ENCODE assay signal across 8 cellular contexts in the genomic region with DNA sequence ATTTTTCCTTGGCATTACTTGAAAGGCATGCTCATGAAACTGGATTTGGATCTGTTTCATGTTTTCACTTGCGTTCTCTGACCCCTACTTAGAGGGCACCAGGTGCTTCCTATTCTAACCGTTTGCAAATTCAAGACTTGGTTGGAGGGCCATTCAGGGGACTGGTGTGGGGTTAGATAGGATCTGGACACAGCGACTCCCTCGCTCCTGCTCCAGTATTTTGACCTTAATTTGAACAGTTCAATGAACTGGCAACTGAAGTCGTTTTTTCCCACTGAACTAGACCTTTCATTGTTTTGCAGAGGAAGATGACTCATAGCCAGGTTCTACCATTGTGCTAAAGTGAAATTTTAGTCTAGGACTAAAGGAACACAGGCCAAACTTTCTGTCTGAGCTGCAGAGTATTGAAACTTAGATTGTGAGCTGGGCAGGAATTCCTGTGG.
A peak's percentile ranks its signal among the peaks of the same experiment; 100 is the strongest.
DNase-seq lines count a peak whose midpoint lies in the region; TF ChIP-seq lines count a peak whose summit lies in the region.

No MANE protein-coding gene starts in this region.

- no peaks in the 10 kb centered on the region for H3K27me3 ChIP-seq in mesenchymal stem cell (ENCODE audit: control insufficient read depth in 1 of 2, insufficient read depth in 1 of 2, low read length in 2 of 2)

- peak overlapping the region; percentile 42 for H3K4me2 ChIP-seq in mesenchymal stem cell (ENCODE audit: low read length, poor library complexity, severe bottlenecking)

- H4K91ac ChIP-seq in mesenchymal stem cell (ENCODE audit: low read length): no peak overlapping the region

- peak overlapping the region; percentile 42 for H2AK5ac ChIP-seq in mesenchymal stem cell (ENCODE audit: low read length, severe bottlenecking)

- no peak overlapping the region for H3K4ac ChIP-seq in mesenchymal stem cell (ENCODE audit: low read depth in 1 of 2, low read length in 2 of 2)

- no peak overlapping the region for H3K4me3 ChIP-seq in astrocyte of the spinal cord (ENCODE audit: low read depth, low read length)
- peak overlapping the region in 1 of 2 experiments; percentile 27 for H3K4me3 ChIP-seq in mesenchymal stem cell (ENCODE audit: insufficient read depth in 1 of 2, low read depth in 1 of 2, low read length in 2 of 2)

- no peak overlapping the region for H2AFZ ChIP-seq in mesenchymal stem cell (ENCODE audit: low read depth, low read length)

- H3K9me3 ChIP-seq in mesenchymal stem cell (ENCODE audit: control insufficient read depth, low read length): no peaks in the 10 kb centered on the region

- 66% methylated on average over 5 of the region's 5 CpGs for WGBS in mesenchymal stem cell

- H2BK12ac ChIP-seq in mesenchymal stem cell (ENCODE audit: low read length in 2 of 2): no peak overlapping the region

- no peak overlapping the region for H2BK5ac ChIP-seq in mesenchymal stem cell (ENCODE audit: low read depth, low read length, poor library complexity, severe bottlenecking)

- H3K23ac ChIP-seq in mesenchymal stem cell (ENCODE audit: low read length in 2 of 2): no peak overlapping the region

- peaks cover 12% of the 10 kb centered on the region for H3K79me1 ChIP-seq in mesenchymal stem cell (replicated peaks; ENCODE audit: low read length, poor library complexity, severe bottlenecking)

- TF ChIP-seq CTCF in GM20000 (IDR thresholded peaks at IDR 0.05; ENCODE audit: extremely low read depth, missing control alignments): no peak
- no peak for TF ChIP-seq CTCF in astrocyte of the spinal cord (IDR thresholded peaks at IDR 0.05; ENCODE audit: low read depth, low read length)

- DNase-seq in AML-193 (lab: John Stamatoyannopoulos, UW): peak; percentile 39 to 49
- DNase-seq in GM20000 (ENCODE audit: low spot score): peak; percentile 16
- DNase-seq in KG1 (lab: John Stamatoyannopoulos, UW): peak; percentile 82
- DNase-seq in astrocyte of the spinal cord (ENCODE audit: low read depth, low spot score): peak; percentile 84
- no peak for DNase-seq in mesenchymal stem cell
- no peak for DNase-seq in SHP77 treated with DMSO at 0.1 percent for 48 hours (lab: John Stamatoyannopoulos, UW)
- DNase-seq in ecto neural progenitor cell (ENCODE audit: low spot score): no peak
- DNase-seq in NCI-H1092 (lab: John Stamatoyannopoulos, UW): no peak

- peaks cover 12% of the 10 kb centered on the region for H3K4me1 ChIP-seq in mesenchymal stem cell (ENCODE audit: control insufficient read depth, insufficient read depth, low read depth, low read length)

- peak overlapping the region; percentile 78 for H3K27ac ChIP-seq in mesenchymal stem cell (ENCODE audit: low read length, poor library complexity, severe bottlenecking)

- H2BK120ac ChIP-seq in mesenchymal stem cell (ENCODE audit: low read depth, low read length): no peak overlapping the region

- H3K18ac ChIP-seq in mesenchymal stem cell (ENCODE audit: low read depth in 1 of 2, low read length in 2 of 2): no peak overlapping the region

- H2BK15ac ChIP-seq in mesenchymal stem cell (ENCODE audit: low read depth, poor library complexity, severe bottlenecking): no peak overlapping the region

- peak overlapping the region; percentile 68 for H4K8ac ChIP-seq in mesenchymal stem cell (ENCODE audit: low read length)

- peak overlapping the region; percentile 29 for H3K9ac ChIP-seq in mesenchymal stem cell (ENCODE audit: low read length)

- H3K14ac ChIP-seq in mesenchymal stem cell (ENCODE audit: low read length in 2 of 2): no peak overlapping the region

- H3K36me3 ChIP-seq in mesenchymal stem cell (ENCODE audit: control insufficient read depth in 1 of 2, insufficient read depth in 2 of 2, low read depth in 1 of 2, low read length in 2 of 2): peaks cover 0 to 3% of the 10 kb centered on the region in 2 experiments

- in situ Hi-C loops in astrocyte of the spinal cord (cut with HindIII; ENCODE audit: low sequenced_read_pairs): no loop called here

Comparison
In these comparisons a context has a peak if more than half of its experiments do, and no peak if none do; other contexts are left out.
1. DNase-seq: peak in AML-193 (2 of 2), GM20000 (single experiment), KG1 (single experiment) and astrocyte of the spinal cord (single experiment); none in mesenchymal stem cell (single experiment), SHP77 treated with DMSO at 0.1 percent for 48 hours (single experiment), ecto neural progenitor cell (single experiment) and NCI-H1092 (single experiment).